Comparison of ENCODE assay signal across 9 cellular contexts in the genomic region with DNA sequence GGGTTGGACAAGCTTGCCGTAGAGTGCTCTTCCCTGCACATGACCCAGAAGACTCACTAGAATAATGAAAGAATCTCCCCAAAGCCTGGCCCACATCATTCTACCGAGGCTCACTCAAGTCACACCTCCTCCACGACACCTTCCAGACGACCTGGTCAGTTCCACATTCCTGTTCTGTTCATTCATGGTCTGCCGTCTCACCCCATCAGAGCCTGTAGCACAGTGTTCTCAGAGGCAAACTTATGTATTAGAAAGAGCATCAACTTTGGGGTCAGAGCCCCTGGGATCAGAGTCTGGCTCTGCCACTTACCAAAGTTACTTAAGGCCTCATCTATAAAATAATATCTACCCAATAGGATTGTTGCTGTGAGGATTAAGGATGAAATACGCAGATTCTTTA. TPM values are rescaled to one million over a fixed set of nuclear protein-coding genes. Genes with fewer than 3 reads are reported as not detected.
"Had no signal": no experiment of that assay in that cellular context is flagged by ENCODE, and none has a peak within 500 bp of the region (broad histone marks: within the 10 kb centered on the region; RNA-seq: fewer than 3 reads in every experiment).

No MANE protein-coding gene starts in this region.

- H3K27ac Mint-ChIP-seq: IgD-negative memory B cell had no signal

- H3K4me3 ChIP-seq: GM23248, HAP-1 had no signal

- DNase-seq: GM23248, GOT3, H7, KBM-7 had no signal

- H3K9ac ChIP-seq: GM23248 had no signal

- H3K9me3 ChIP-seq: HAP-1 had no signal

- H2AFZ ChIP-seq: GM23248 had no signal

- H3K36me3 ChIP-seq: HAP-1 had no signal

- H3K4me3 Mint-ChIP-seq: IgD-negative memory B cell had no signal

- H3K36me3 Mint-ChIP-seq: IgD-negative memory B cell had no signal

- H3K27ac ChIP-seq: GM23248, HL-60 had no signal

- ATAC-seq: HCT116, HepG2 had no signal

RNA-seq across cellular contexts. Expression of a gene that starts 7.5 kb away (rescaled TPM):
- polyA plus RNA-seq: IgD-negative memory B cell had no signal
